Comparison of ENCODE assay signal across 17 cellular contexts in genomic region chr21:33211732-33212131, GRCh38. TPM values are rescaled to one million over a fixed set of nuclear protein-coding genes. Genes with fewer than 3 reads are reported as not detected.
DNase-seq lines count a peak whose midpoint lies in the region; ATAC-seq and TF ChIP-seq lines count a peak whose summit lies in the region.
"Had no signal": no experiment of that assay in that cellular context is flagged by ENCODE, and none has a peak within 500 bp of the region (broad histone marks: within the 10 kb centered on the region; RNA-seq: fewer than 3 reads in every experiment).

No MANE protein-coding gene starts in this region.

- H3K36me3 ChIP-seq in mesenchymal stem cell (ENCODE audit: control insufficient read depth in 1 of 2, insufficient read depth in 2 of 2, low read depth in 1 of 2, low read length in 2 of 2): no peaks in the 10 kb centered on the region
- H3K36me3 ChIP-seq: esophagus squamous epithelium, prostate gland, suprapubic skin had no signal

- no peak overlapping the region for H2BK5ac ChIP-seq in mesenchymal stem cell (ENCODE audit: low read depth, low read length, poor library complexity, severe bottlenecking)

- no peak overlapping the region for H3K23ac ChIP-seq in mesenchymal stem cell (ENCODE audit: low read length in 2 of 2)

- H2AK5ac ChIP-seq in mesenchymal stem cell (ENCODE audit: low read length, severe bottlenecking): no peak overlapping the region

- no peaks in the 10 kb centered on the region for H3K79me1 ChIP-seq in mesenchymal stem cell (replicated peaks; ENCODE audit: low read length, poor library complexity, severe bottlenecking)

- no peak overlapping the region for H2BK120ac ChIP-seq in mesenchymal stem cell (ENCODE audit: low read depth, low read length)

- no peak overlapping the region for H3K4me3 ChIP-seq in mesenchymal stem cell (ENCODE audit: insufficient read depth in 1 of 2, low read depth in 1 of 2, low read length in 2 of 2)
- H3K4me3 ChIP-seq: coronary artery, esophagus squamous epithelium, prostate gland, suprapubic skin had no signal

- no peaks in the 10 kb centered on the region for H3K9me3 ChIP-seq in CD4-positive, alpha-beta T cell (ENCODE audit: control insufficient read depth, low read length)
- H3K9me3 ChIP-seq in mesenchymal stem cell (ENCODE audit: control insufficient read depth, low read length): peaks cover 12% of the 10 kb centered on the region
- H3K9me3 ChIP-seq: esophagus squamous epithelium, prostate gland, suprapubic skin had no signal

- no peak overlapping the region for H3K4me3 Mint-ChIP-seq in activated CD8-positive, alpha-beta T cell treated with anti-CD3 and anti-CD28 coated beads, Interleukin-2, amount 10 ng/mL, durations not matched to agents 7 days and 5 days
- no peak overlapping the region for H3K4me3 Mint-ChIP-seq in activated CD8-positive, alpha-beta T cell treated with anti-CD3 and anti-CD28 coated beads for 36 hours
- no peak overlapping the region for H3K4me3 Mint-ChIP-seq in CD4-positive, alpha-beta T cell
- H3K4me3 Mint-ChIP-seq in activated T-helper 17 cell treated with anti-CD3 and anti-CD28 coated beads, Interleukin-2, amount 50 U/mL, for 72 hours: peak overlapping the region; percentile 52

- H3K36me3 Mint-ChIP-seq in activated CD8-positive, alpha-beta T cell treated with anti-CD3 and anti-CD28 coated beads, Interleukin-2, amount 10 ng/mL, durations not matched to agents 7 days and 5 days (ENCODE audit: low read depth): peaks cover 30% of the 10 kb centered on the region
- H3K36me3 Mint-ChIP-seq in activated CD8-positive, alpha-beta T cell treated with anti-CD3 and anti-CD28 coated beads for 36 hours (ENCODE audit: low read depth): peaks cover 2% of the 10 kb centered on the region
- no peaks in the 10 kb centered on the region for H3K36me3 Mint-ChIP-seq in CD4-positive, alpha-beta T cell (ENCODE audit: low read depth)
- H3K36me3 Mint-ChIP-seq in activated T-helper 17 cell treated with anti-CD3 and anti-CD28 coated beads, Interleukin-2, amount 50 U/mL, for 72 hours (ENCODE audit: low read depth): no peaks in the 10 kb centered on the region

- peak overlapping the region; percentile 58 for H3K9ac ChIP-seq in mesenchymal stem cell (ENCODE audit: low read length)

- H3K4me1 ChIP-seq in mesenchymal stem cell (ENCODE audit: control insufficient read depth, insufficient read depth, low read depth, low read length): peaks cover 3% of the 10 kb centered on the region
- H3K4me1 ChIP-seq: prostate gland had no signal

- peak overlapping the region; percentile 47 for H3K27ac ChIP-seq in CD4-positive, alpha-beta T cell (ENCODE audit: low read depth, low read length)
- no peak overlapping the region for H3K27ac ChIP-seq in mesenchymal stem cell (ENCODE audit: low read length, poor library complexity, severe bottlenecking)
- H3K27ac ChIP-seq: coronary artery, prostate gland, suprapubic skin had no signal

- H3K4me1 Mint-ChIP-seq in activated CD8-positive, alpha-beta T cell treated with anti-CD3 and anti-CD28 coated beads, Interleukin-2, amount 10 ng/mL, durations not matched to agents 7 days and 5 days (ENCODE audit: low read depth): peaks cover 73% of the 10 kb centered on the region
- H3K4me1 Mint-ChIP-seq in activated CD8-positive, alpha-beta T cell treated with anti-CD3 and anti-CD28 coated beads for 36 hours (ENCODE audit: low read depth): peaks cover 65% of the 10 kb centered on the region
- peaks cover 86% of the 10 kb centered on the region for H3K4me1 Mint-ChIP-seq in CD4-positive, alpha-beta T cell (ENCODE audit: low read depth)
- H3K4me1 Mint-ChIP-seq in activated T-helper 17 cell treated with anti-CD3 and anti-CD28 coated beads, Interleukin-2, amount 50 U/mL, for 72 hours: peaks cover 46% of the 10 kb centered on the region

- TF ChIP-seq CTCF in activated CD8-positive, alpha-beta T cell treated with anti-CD3 and anti-CD28 coated beads for 36 hours (IDR thresholded peaks at IDR 0.05): no peak
- TF ChIP-seq CTCF in CD4-positive, alpha-beta T cell (IDR thresholded peaks at IDR 0.05): no peak

- no peak overlapping the region for H3K18ac ChIP-seq in mesenchymal stem cell (ENCODE audit: low read depth in 1 of 2, low read length in 2 of 2)

- intact Hi-C loops in activated CD8-positive, alpha-beta T cell treated with anti-CD3 and anti-CD28 coated beads for 36 hours (cut with micrococcal nuclease): no loop called here
- intact Hi-C loops in CD4-positive, alpha-beta T cell (cut with DNase I, micrococcal nuclease): no loop called here

- H3K14ac ChIP-seq in mesenchymal stem cell (ENCODE audit: low read length in 2 of 2): no peak overlapping the region

- no peak overlapping the region for H2BK12ac ChIP-seq in mesenchymal stem cell (ENCODE audit: low read length in 2 of 2)

- no peak for ATAC-seq in activated CD8-positive, alpha-beta T cell treated with anti-CD3 and anti-CD28 coated beads, Interleukin-2, amount 10 ng/mL, durations not matched to agents 7 days and 5 days
- ATAC-seq in activated CD8-positive, alpha-beta T cell treated with anti-CD3 and anti-CD28 coated beads for 36 hours: no peak
- ATAC-seq in CD4-positive, alpha-beta T cell (ENCODE audit: poor library complexity): no peak
- no peak for ATAC-seq in activated T-helper 17 cell treated with anti-CD3 and anti-CD28 coated beads, Interleukin-2, amount 50 U/mL, for 72 hours (replicated peaks)

- no peak overlapping the region for H3K4ac ChIP-seq in mesenchymal stem cell (ENCODE audit: low read depth in 1 of 2, low read length in 2 of 2)

- H3K9me3 Mint-ChIP-seq in activated CD8-positive, alpha-beta T cell treated with anti-CD3 and anti-CD28 coated beads, Interleukin-2, amount 10 ng/mL, durations not matched to agents 7 days and 5 days (ENCODE audit: insufficient read depth): peaks cover 16% of the 10 kb centered on the region
- peaks cover 3% of the 10 kb centered on the region for H3K9me3 Mint-ChIP-seq in activated CD8-positive, alpha-beta T cell treated with anti-CD3 and anti-CD28 coated beads for 36 hours
- peaks cover 2% of the 10 kb centered on the region for H3K9me3 Mint-ChIP-seq in CD4-positive, alpha-beta T cell
- no peaks in the 10 kb centered on the region for H3K9me3 Mint-ChIP-seq in activated T-helper 17 cell treated with anti-CD3 and anti-CD28 coated beads, Interleukin-2, amount 50 U/mL, for 72 hours

- no peak overlapping the region for H4K91ac ChIP-seq in mesenchymal stem cell (ENCODE audit: low read length)

- WGBS in mesenchymal stem cell: 83% methylated on average over 5 of the region's 6 CpGs

- peak overlapping the region; percentile 93 for H4K8ac ChIP-seq in mesenchymal stem cell (ENCODE audit: low read length)

- H3K27me3 ChIP-seq in CD4-positive, alpha-beta T cell (ENCODE audit: control insufficient read depth, insufficient read depth, low read length): no peaks in the 10 kb centered on the region
- H3K27me3 ChIP-seq in mesenchymal stem cell (ENCODE audit: control insufficient read depth in 1 of 2, insufficient read depth in 1 of 2, low read length in 2 of 2): peaks cover 0 to 10% of the 10 kb centered on the region in 2 experiments
- H3K27me3 ChIP-seq: esophagus squamous epithelium, suprapubic skin had no signal

- no peak overlapping the region for H2AFZ ChIP-seq in mesenchymal stem cell (ENCODE audit: low read depth, low read length)

- POLR2A ChIA-PET in activated CD8-positive, alpha-beta T cell treated with anti-CD3 and anti-CD28 coated beads, Interleukin-2, amount 10 ng/mL, durations not matched to agents 7 days and 5 days (lab: Charles Lee): interaction anchor here (0.9 to 1.2 kb wide), 2 partner anchors 9 to 25 kb away, joined by 3 read pairs; no protein-coding TSS in a partner anchor
- POLR2A ChIA-PET in activated CD8-positive, alpha-beta T cell treated with anti-CD3 and anti-CD28 coated beads for 36 hours (lab: Charles Lee): interaction anchor here (1.0 kb wide), 1 partner anchor 8 kb away, joined by 3 read pairs; no protein-coding TSS in a partner anchor
- POLR2A ChIA-PET in CD4-positive, alpha-beta T cell (lab: Charles Lee): interaction anchor here (0.8 to 2.5 kb wide), 3 partner anchors 19 to 150 kb away, joined by 4 to 9 read pairs (median 4); partner anchors contain the start of gene IFNAR1

- CTCF ChIA-PET in activated CD8-positive, alpha-beta T cell treated with anti-CD3 and anti-CD28 coated beads, Interleukin-2, amount 10 ng/mL, durations not matched to agents 7 days and 5 days (lab: Charles Lee): interaction anchor here (1.5 kb wide), 1 partner anchor 15 kb away, joined by 5 read pairs; no protein-coding TSS in a partner anchor
- CTCF ChIA-PET in activated CD8-positive, alpha-beta T cell treated with anti-CD3 and anti-CD28 coated beads for 36 hours (lab: Charles Lee): interaction anchor here (0.8 kb wide), 1 partner anchor 15 kb away, joined by 3 read pairs; no protein-coding TSS in a partner anchor
- CTCF ChIA-PET in CD4-positive, alpha-beta T cell (lab: Charles Lee): no interaction called here

- H3K4me2 ChIP-seq in mesenchymal stem cell (ENCODE audit: low read length, poor library complexity, severe bottlenecking): no peak overlapping the region

- DNase-seq in activated CD8-positive, alpha-beta T cell treated with anti-CD3 and anti-CD28 coated beads, Interleukin-2, amount 10 ng/mL, durations not matched to agents 7 days and 5 days: no peak
- DNase-seq in activated CD8-positive, alpha-beta T cell treated with anti-CD3 and anti-CD28 coated beads for 36 hours: no peak
- DNase-seq in CD4-positive, alpha-beta T cell: peak in 1 of 10 experiments; percentile 14
- DNase-seq in mesenchymal stem cell (no peak), SK-N-DZ (ENCODE audit: low spot score) (no peak), T-helper 9 cell (no peak), OCI-M1 (lab: John Stamatoyannopoulos, UW) (no peak)
- DNase-seq: activated T-cell treated with anti-CD3 and anti-CD28 coated beads, Interleukin-2, amount 50 U/mL, for 48 hours; esophagus squamous epithelium; hypothalamus; left cardiac atrium; NCI-H2081 treated with DMSO at 0.1 percent for 48 hours; NCI-H526 treated with DMSO at 0.1 percent for 48 hours had no signal

- no peak overlapping the region for H2BK15ac ChIP-seq in mesenchymal stem cell (ENCODE audit: low read depth, poor library complexity, severe bottlenecking)

- H3K27ac Mint-ChIP-seq in activated CD8-positive, alpha-beta T cell treated with anti-CD3 and anti-CD28 coated beads, Interleukin-2, amount 10 ng/mL, durations not matched to agents 7 days and 5 days: peak overlapping the region; percentile 43
- H3K27ac Mint-ChIP-seq in activated CD8-positive, alpha-beta T cell treated with anti-CD3 and anti-CD28 coated beads for 36 hours: no peak overlapping the region
- H3K27ac Mint-ChIP-seq in CD4-positive, alpha-beta T cell: peak overlapping the region; percentile 84
- H3K27ac Mint-ChIP-seq in activated T-helper 17 cell treated with anti-CD3 and anti-CD28 coated beads, Interleukin-2, amount 50 U/mL, for 72 hours: no peak overlapping the region

- no peaks in the 10 kb centered on the region for H3K27me3 Mint-ChIP-seq in activated CD8-positive, alpha-beta T cell treated with anti-CD3 and anti-CD28 coated beads, Interleukin-2, amount 10 ng/mL, durations not matched to agents 7 days and 5 days (ENCODE audit: low read depth)
- H3K27me3 Mint-ChIP-seq in activated CD8-positive, alpha-beta T cell treated with anti-CD3 and anti-CD28 coated beads for 36 hours: no peaks in the 10 kb centered on the region
- no peaks in the 10 kb centered on the region for H3K27me3 Mint-ChIP-seq in CD4-positive, alpha-beta T cell
- no peaks in the 10 kb centered on the region for H3K27me3 Mint-ChIP-seq in activated T-helper 17 cell treated with anti-CD3 and anti-CD28 coated beads, Interleukin-2, amount 50 U/mL, for 72 hours

RNA-seq across cellular contexts. Expression of gene IFNAR2, which starts 18.0 kb away (rescaled TPM):
- total RNA-seq in activated CD8-positive, alpha-beta T cell treated with anti-CD3 and anti-CD28 coated beads, Interleukin-2, amount 10 ng/mL, durations not matched to agents 7 days and 5 days: 10 to 100 TPM; 54.6 to 62.4 TPM
- total RNA-seq in activated CD8-positive, alpha-beta T cell treated with anti-CD3 and anti-CD28 coated beads for 36 hours: 10 to 100 TPM; 34.3 to 38.6 TPM
- 10 to 100 TPM; 26.6 to 28.2 TPM for total RNA-seq in CD4-positive, alpha-beta T cell
- total RNA-seq in activated T-helper 17 cell treated with anti-CD3 and anti-CD28 coated beads, Interleukin-2, amount 50 U/mL, for 72 hours: 10 to 100 TPM; 34.6 to 35.4 TPM
- 16.9 TPM for polyA plus RNA-seq in mesenchymal stem cell (2013, experiment 1 of 2)
- 17.9 TPM for polyA plus RNA-seq in mesenchymal stem cell (2013, experiment 2 of 2)
- polyA plus RNA-seq in SK-N-DZ (2014; cell fraction: cytosol; rRNA removed): 6.5 and 6.7 TPM in 2 replicates
- polyA plus RNA-seq in SK-N-DZ (2014; cell fraction: nucleus; rRNA removed): 10.7 and 16.4 TPM in 2 replicates

RNA-seq across cellular contexts. Expression of gene IL10RB, which starts 54.4 kb away (rescaled TPM):
- 10 to 100 TPM; 37.1 to 44.2 TPM for total RNA-seq in activated CD8-positive, alpha-beta T cell treated with anti-CD3 and anti-CD28 coated beads, Interleukin-2, amount 10 ng/mL, durations not matched to agents 7 days and 5 days
- total RNA-seq in activated CD8-positive, alpha-beta T cell treated with anti-CD3 and anti-CD28 coated beads for 36 hours: 10 to 100 TPM; 25.0 to 30.5 TPM
- total RNA-seq in CD4-positive, alpha-beta T cell: 1 to 10 TPM; 7.2 to 9.2 TPM
- total RNA-seq in activated T-helper 17 cell treated with anti-CD3 and anti-CD28 coated beads, Interleukin-2, amount 50 U/mL, for 72 hours: 10 to 100 TPM; 30.1 to 46.7 TPM
- 30.1 TPM for polyA plus RNA-seq in mesenchymal stem cell (2013, experiment 1 of 2)
- 31.4 TPM for polyA plus RNA-seq in mesenchymal stem cell (2013, experiment 2 of 2)
- polyA plus RNA-seq in SK-N-DZ (2014; cell fraction: cytosol; rRNA removed): 5.9 and 7.0 TPM in 2 replicates
- 0.88 and 3.9 TPM in 2 replicates for polyA plus RNA-seq in SK-N-DZ (2014; cell fraction: nucleus; rRNA removed)

Comparison
In these comparisons a context has a peak if more than half of its experiments do, and no peak if none do; other contexts are left out.
1. H3K27ac Mint-ChIP-seq: peak in activated CD8-positive, alpha-beta T cell treated with anti-CD3 and anti-CD28 coated beads, Interleukin-2, amount 10 ng/mL, durations not matched to agents 7 days and 5 days (single experiment) and CD4-positive, alpha-beta T cell (single experiment); none in activated CD8-positive, alpha-beta T cell treated with anti-CD3 and anti-CD28 coated beads for 36 hours (single experiment) and activated T-helper 17 cell treated with anti-CD3 and anti-CD28 coated beads, Interleukin-2, amount 50 U/mL, for 72 hours (single experiment).